Comparison of ENCODE assay signal across 10 cellular contexts in genomic region chr6:24743944-24744335, GRCh38. TPM values are rescaled to one million over a fixed set of nuclear protein-coding genes. Genes with fewer than 3 reads are reported as not detected.
A peak's percentile ranks its signal among the peaks of the same experiment; 100 is the strongest.
DNase-seq lines count a peak whose midpoint lies in the region; ATAC-seq and TF ChIP-seq lines count a peak whose summit lies in the region.
"Had no signal": no experiment of that assay in that cellular context is flagged by ENCODE, and none has a peak within 500 bp of the region (broad histone marks: within the 10 kb centered on the region; RNA-seq: fewer than 3 reads in every experiment).

No MANE protein-coding gene starts in this region.

- H3K36me3 ChIP-seq in adipocyte (ENCODE audit: control insufficient read depth, insufficient read depth, low read length, severe bottlenecking), result no peaks in the 10 kb centered on the region
- H3K36me3 ChIP-seq: pancreas had no signal

- no peak for ATAC-seq in activated T-cell treated with anti-CD3 and anti-CD28 coated beads, Interleukin-2, amount 50 U/mL, for 72 hours (replicated peaks in 1 of 2)
- ATAC-seq in HG03521 (IDR thresholded peaks at IDR 0.05; ENCODE audit: unreplicated experiment) (peak; percentile 53), HG03025 (IDR thresholded peaks at IDR 0.05; ENCODE audit: low FRiP score, unreplicated experiment) (no peak)
- peak; percentile 68 to 73 for ATAC-seq in stimulated activated naive B cell treated with anti-CD40 and anti-IgM and Interleukin-4, amounts not matched to agents 10 μg/mL and 1 μg/mL and 100 μg/mL, for 72 hours (replicated peaks)

- H3K4me3 Mint-ChIP-seq in activated T-cell treated with anti-CD3 and anti-CD28 coated beads, Interleukin-2, amount 50 U/mL, for 72 hours, result peak overlapping the region; percentile 65 to 80
- H3K4me3 Mint-ChIP-seq in stimulated activated naive B cell treated with anti-CD40 and anti-IgM and Interleukin-4, amounts not matched to agents 10 μg/mL and 1 μg/mL and 100 μg/mL, for 72 hours, result peak overlapping the region; percentile 37 to 48

- H3K27me3 ChIP-seq in adipocyte (replicated peaks; ENCODE audit: control insufficient read depth, insufficient read depth, low read length), result no peaks in the 10 kb centered on the region
- H3K27me3 ChIP-seq: pancreas had no signal

- H3K9ac ChIP-seq in adipocyte (ENCODE audit: low read length), result peak overlapping the region; percentile 61

- peaks cover 0 to 3% of the 10 kb centered on the region in 2 donors for H3K36me3 Mint-ChIP-seq in activated T-cell treated with anti-CD3 and anti-CD28 coated beads, Interleukin-2, amount 50 U/mL, for 72 hours (ENCODE audit: insufficient read depth in 2 of 2)
- H3K36me3 Mint-ChIP-seq in stimulated activated naive B cell treated with anti-CD40 and anti-IgM and Interleukin-4, amounts not matched to agents 10 μg/mL and 1 μg/mL and 100 μg/mL, for 72 hours, result peaks cover 0 to 2% of the 10 kb centered on the region in 2 donors

- H3K27ac Mint-ChIP-seq in activated T-cell treated with anti-CD3 and anti-CD28 coated beads, Interleukin-2, amount 50 U/mL, for 72 hours, result peak overlapping the region; percentile 61
- peak overlapping the region; percentile 93 for H3K27ac Mint-ChIP-seq in stimulated activated naive B cell treated with anti-CD40 and anti-IgM and Interleukin-4, amounts not matched to agents 10 μg/mL and 1 μg/mL and 100 μg/mL, for 72 hours

- H3K27me3 Mint-ChIP-seq in activated T-cell treated with anti-CD3 and anti-CD28 coated beads, Interleukin-2, amount 50 U/mL, for 72 hours (ENCODE audit: low read depth), result peaks cover 3% of the 10 kb centered on the region
- no peaks in the 10 kb centered on the region for H3K27me3 Mint-ChIP-seq in stimulated activated naive B cell treated with anti-CD40 and anti-IgM and Interleukin-4, amounts not matched to agents 10 μg/mL and 1 μg/mL and 100 μg/mL, for 72 hours

- DNase-seq in activated T-cell treated with anti-CD3 and anti-CD28 coated beads, Interleukin-2, amount 50 U/mL, for 72 hours, result no peak
- no peak for DNase-seq in activated T-cell treated with anti-CD3 and anti-CD28 coated beads, Interleukin-2, amount 50 U/mL, for 48 hours
- DNase-seq in adipocyte (ENCODE audit: low read depth) (no peak), foreskin fibroblast (no peak)
- DNase-seq in stimulated activated naive B cell treated with anti-CD40 and anti-IgM and Interleukin-4, amounts not matched to agents 10 μg/mL and 1 μg/mL and 100 μg/mL, for 72 hours, result no peak
- no peak for DNase-seq in NK-92 treated with Interleukin-12 subunit alpha and Interleukin-12 subunit beta, amount 100 ng/mL, for 24 hours (lab: John Stamatoyannopoulos, UW)

- H3K9me3 ChIP-seq in adipocyte (ENCODE audit: control insufficient read depth, low read length), result no peaks in the 10 kb centered on the region
- H3K9me3 ChIP-seq: pancreas had no signal

- peaks cover 2 to 3% of the 10 kb centered on the region in 2 donors for H3K9me3 Mint-ChIP-seq in activated T-cell treated with anti-CD3 and anti-CD28 coated beads, Interleukin-2, amount 50 U/mL, for 72 hours
- H3K9me3 Mint-ChIP-seq in stimulated activated naive B cell treated with anti-CD40 and anti-IgM and Interleukin-4, amounts not matched to agents 10 μg/mL and 1 μg/mL and 100 μg/mL, for 72 hours, result peaks cover 4 to 5% of the 10 kb centered on the region in 2 donors

- no peak for TF ChIP-seq CTCF in foreskin fibroblast (IDR thresholded peaks at IDR 0.05; ENCODE audit: low read depth, low read length)

- peaks cover 21% of the 10 kb centered on the region for H3K4me1 ChIP-seq in adipocyte (ENCODE audit: control insufficient read depth, insufficient read depth, low read length)

- H3K4me1 Mint-ChIP-seq in activated T-cell treated with anti-CD3 and anti-CD28 coated beads, Interleukin-2, amount 50 U/mL, for 72 hours (ENCODE audit: low read depth), result peaks cover 34% of the 10 kb centered on the region
- H3K4me1 Mint-ChIP-seq in stimulated activated naive B cell treated with anti-CD40 and anti-IgM and Interleukin-4, amounts not matched to agents 10 μg/mL and 1 μg/mL and 100 μg/mL, for 72 hours, result peaks cover 27 to 39% of the 10 kb centered on the region in 2 donors

- H3K4me3 ChIP-seq in adipocyte (ENCODE audit: low read length) (peak overlapping the region; percentile 78), foreskin fibroblast (ENCODE audit: low read depth in 1 of 2, low read length in 2 of 2) (no peak overlapping the region)
- H3K4me3 ChIP-seq: pancreas had no signal

RNA-seq across cellular contexts. Expression of gene C6orf62, which starts 25.0 kb away (rescaled TPM):
- total RNA-seq in activated T-cell treated with anti-CD3 and anti-CD28 coated beads, Interleukin-2, amount 50 U/mL, for 72 hours, result 100 to 1,000 TPM; 181 to 194 TPM

RNA-seq across cellular contexts. Expression of gene GMNN, which starts 30.8 kb away (rescaled TPM):
- total RNA-seq in activated T-cell treated with anti-CD3 and anti-CD28 coated beads, Interleukin-2, amount 50 U/mL, for 72 hours, result 10 to 100 TPM; 50.8 to 58.5 TPM

RNA-seq across cellular contexts. Expression of gene ARMH2, which starts 54.8 kb away (rescaled TPM):
- not detected for total RNA-seq in activated T-cell treated with anti-CD3 and anti-CD28 coated beads, Interleukin-2, amount 50 U/mL, for 72 hours
- total RNA-seq: fibroblast of villous mesenchyme, pancreas had no signal

Comparison
In these comparisons a context has a peak if more than half of its experiments do, and no peak if none do; other contexts are left out.
1. ATAC-seq: peak in HG03521 (single experiment) and stimulated activated naive B cell treated with anti-CD40 and anti-IgM and Interleukin-4, amounts not matched to agents 10 μg/mL and 1 μg/mL and 100 μg/mL, for 72 hours (2 of 2); none in activated T-cell treated with anti-CD3 and anti-CD28 coated beads, Interleukin-2, amount 50 U/mL, for 72 hours (0 of 2) and HG03025 (single experiment).